In the genomic region with DNA sequence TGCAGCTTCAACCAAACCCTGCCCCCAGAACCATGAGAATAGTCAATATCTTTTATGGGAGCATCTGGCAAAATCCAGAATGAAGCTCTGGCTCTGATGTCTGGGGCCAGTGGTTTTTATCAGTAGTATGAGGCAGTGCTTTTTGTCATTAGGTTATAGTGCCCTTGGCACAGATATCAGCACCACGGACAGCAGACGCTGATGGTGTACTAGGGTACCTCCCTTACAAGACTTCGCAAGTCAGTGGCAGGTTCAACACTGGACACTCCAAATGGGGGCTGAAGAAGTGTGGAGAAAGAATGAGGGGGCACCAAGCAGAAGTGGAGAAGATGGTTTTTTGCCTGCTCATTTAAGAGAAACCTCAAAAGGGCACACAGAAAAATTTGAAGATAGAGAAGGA, we compare ENCODE assay signal across 8 cellular contexts.
A peak's percentile ranks its signal among the peaks of the same experiment; 100 is the strongest.
DNase-seq lines count a peak whose midpoint lies in the region; ATAC-seq and TF ChIP-seq lines count a peak whose summit lies in the region.

No MANE protein-coding gene starts in this region.

- H3K4me1 Mint-ChIP-seq in stimulated activated memory B cell treated with anti-CD40 and anti-IgM and Interleukin-4, amounts not matched to agents 10 μg/mL and 1 μg/mL and 100 μg/mL, for 72 hours = no peaks in the 10 kb centered on the region

- H3K4me3 ChIP-seq in astrocyte of the cerebellum (ENCODE audit: low read depth, low read length) = no peak overlapping the region

- no peak overlapping the region for H3K4me3 Mint-ChIP-seq in stimulated activated memory B cell treated with anti-CD40 and anti-IgM and Interleukin-4, amounts not matched to agents 10 μg/mL and 1 μg/mL and 100 μg/mL, for 72 hours

- H3K27me3 Mint-ChIP-seq in stimulated activated memory B cell treated with anti-CD40 and anti-IgM and Interleukin-4, amounts not matched to agents 10 μg/mL and 1 μg/mL and 100 μg/mL, for 72 hours = peaks cover 11% of the 10 kb centered on the region

- no peak for ATAC-seq in stimulated activated memory B cell treated with anti-CD40 and anti-IgM and Interleukin-4, amounts not matched to agents 10 μg/mL and 1 μg/mL and 100 μg/mL, for 72 hours
- ATAC-seq in HG02981 (IDR thresholded peaks at IDR 0.05; ENCODE audit: unreplicated experiment) = no peak
- ATAC-seq in HG02759 (IDR thresholded peaks at IDR 0.05; ENCODE audit: unreplicated experiment) = no peak

- no peaks in the 10 kb centered on the region for H3K36me3 Mint-ChIP-seq in stimulated activated memory B cell treated with anti-CD40 and anti-IgM and Interleukin-4, amounts not matched to agents 10 μg/mL and 1 μg/mL and 100 μg/mL, for 72 hours

- in situ Hi-C loops in astrocyte of the cerebellum (cut with HindIII; ENCODE audit: low sequenced_read_pairs) = no loop called here

- no peak for TF ChIP-seq CTCF in GM20000 (IDR thresholded peaks at IDR 0.05; ENCODE audit: extremely low read depth, missing control alignments)
- TF ChIP-seq CTCF in astrocyte of the cerebellum (IDR thresholded peaks at IDR 0.05; ENCODE audit: low read depth, low read length, missing control alignments) = no peak

- H3K27ac Mint-ChIP-seq in stimulated activated memory B cell treated with anti-CD40 and anti-IgM and Interleukin-4, amounts not matched to agents 10 μg/mL and 1 μg/mL and 100 μg/mL, for 72 hours = no peak overlapping the region

- DNase-seq in GM20000 (ENCODE audit: low spot score) (peak; percentile 10), HT-29 (ENCODE audit: low spot score) (peak; percentile 59), astrocyte of the cerebellum (ENCODE audit: low read depth) (peak; percentile 53), mucosa of gallbladder (ENCODE audit: low spot score) (peak; percentile 62), NCI-H1105 (lab: John Stamatoyannopoulos, UW) (no peak)

- peaks cover 3% of the 10 kb centered on the region for H3K9me3 Mint-ChIP-seq in stimulated activated memory B cell treated with anti-CD40 and anti-IgM and Interleukin-4, amounts not matched to agents 10 μg/mL and 1 μg/mL and 100 μg/mL, for 72 hours
